1 cellular context compared by ENCODE assay signal in the genomic region with DNA sequence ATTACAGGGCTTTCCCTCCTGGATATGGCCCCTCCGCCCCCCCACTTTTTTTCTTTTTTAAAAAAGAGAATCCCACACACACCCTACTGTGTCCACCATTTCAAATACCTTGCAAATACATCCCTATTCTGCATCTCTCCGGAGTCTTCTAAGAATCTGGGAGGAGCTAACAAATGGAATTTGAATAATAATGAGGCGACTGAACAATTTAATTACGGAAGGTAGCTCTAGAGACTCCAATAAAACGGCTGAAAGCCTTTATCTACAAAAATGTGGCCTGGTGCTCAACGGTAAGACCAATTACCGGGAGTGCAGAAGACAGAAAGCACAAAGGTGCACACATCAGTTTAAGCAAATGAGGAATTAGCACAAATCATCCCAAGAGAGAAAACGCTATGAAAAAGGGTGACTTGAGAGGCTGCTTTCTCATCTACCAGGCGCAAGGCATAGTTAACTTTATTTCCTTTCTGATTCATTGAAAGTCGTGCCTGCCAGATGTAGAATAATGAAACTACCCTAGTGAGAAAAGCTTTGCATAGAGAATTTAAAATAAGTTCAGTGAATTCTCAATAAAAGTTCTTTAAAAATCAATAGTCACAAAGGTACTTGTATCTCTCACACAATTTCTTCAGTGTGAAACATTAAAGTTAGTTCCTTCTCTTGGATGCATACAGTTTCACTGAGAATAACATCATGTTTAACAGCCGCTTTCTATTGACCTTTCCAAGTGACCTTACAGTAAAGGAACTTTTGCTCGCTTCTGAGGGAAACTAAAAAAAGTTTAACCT.
TF ChIP-seq lines count a peak whose summit lies in the region.

No MANE protein-coding gene starts in this region.

TF ChIP-seq in neural cell, 6 proteins besides CTCF, POLR2A, EP300 and RAD21 (continued from another document):
- TF ChIP-seq, protein P1, sequence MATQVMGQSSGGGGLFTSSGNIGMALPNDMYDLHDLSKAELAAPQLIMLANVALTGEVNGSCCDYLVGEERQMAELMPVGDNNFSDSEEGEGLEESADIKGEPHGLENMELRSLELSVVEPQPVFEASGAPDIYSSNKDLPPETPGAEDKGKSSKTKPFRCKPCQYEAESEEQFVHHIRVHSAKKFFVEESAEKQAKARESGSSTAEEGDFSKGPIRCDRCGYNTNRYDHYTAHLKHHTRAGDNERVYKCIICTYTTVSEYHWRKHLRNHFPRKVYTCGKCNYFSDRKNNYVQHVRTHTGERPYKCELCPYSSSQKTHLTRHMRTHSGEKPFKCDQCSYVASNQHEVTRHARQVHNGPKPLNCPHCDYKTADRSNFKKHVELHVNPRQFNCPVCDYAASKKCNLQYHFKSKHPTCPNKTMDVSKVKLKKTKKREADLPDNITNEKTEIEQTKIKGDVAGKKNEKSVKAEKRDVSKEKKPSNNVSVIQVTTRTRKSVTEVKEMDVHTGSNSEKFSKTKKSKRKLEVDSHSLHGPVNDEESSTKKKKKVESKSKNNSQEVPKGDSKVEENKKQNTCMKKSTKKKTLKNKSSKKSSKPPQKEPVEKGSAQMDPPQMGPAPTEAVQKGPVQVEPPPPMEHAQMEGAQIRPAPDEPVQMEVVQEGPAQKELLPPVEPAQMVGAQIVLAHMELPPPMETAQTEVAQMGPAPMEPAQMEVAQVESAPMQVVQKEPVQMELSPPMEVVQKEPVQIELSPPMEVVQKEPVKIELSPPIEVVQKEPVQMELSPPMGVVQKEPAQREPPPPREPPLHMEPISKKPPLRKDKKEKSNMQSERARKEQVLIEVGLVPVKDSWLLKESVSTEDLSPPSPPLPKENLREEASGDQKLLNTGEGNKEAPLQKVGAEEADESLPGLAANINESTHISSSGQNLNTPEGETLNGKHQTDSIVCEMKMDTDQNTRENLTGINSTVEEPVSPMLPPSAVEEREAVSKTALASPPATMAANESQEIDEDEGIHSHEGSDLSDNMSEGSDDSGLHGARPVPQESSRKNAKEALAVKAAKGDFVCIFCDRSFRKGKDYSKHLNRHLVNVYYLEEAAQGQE (IDR thresholded peaks at IDR 0.05; ENCODE audit: borderline replicate concordance): no peak
- TF ChIP-seq SMC3 (conservative IDR thresholded peaks at IDR 0.05; ENCODE audit: poor library complexity): no peak
- TF ChIP-seq EZH2 (IDR thresholded peaks at IDR 0.05; ENCODE audit: borderline replicate concordance, insufficient read depth, low read length, poor library complexity, severe bottlenecking): no peak
